8 cellular contexts compared by ENCODE assay signal in the genomic region with DNA sequence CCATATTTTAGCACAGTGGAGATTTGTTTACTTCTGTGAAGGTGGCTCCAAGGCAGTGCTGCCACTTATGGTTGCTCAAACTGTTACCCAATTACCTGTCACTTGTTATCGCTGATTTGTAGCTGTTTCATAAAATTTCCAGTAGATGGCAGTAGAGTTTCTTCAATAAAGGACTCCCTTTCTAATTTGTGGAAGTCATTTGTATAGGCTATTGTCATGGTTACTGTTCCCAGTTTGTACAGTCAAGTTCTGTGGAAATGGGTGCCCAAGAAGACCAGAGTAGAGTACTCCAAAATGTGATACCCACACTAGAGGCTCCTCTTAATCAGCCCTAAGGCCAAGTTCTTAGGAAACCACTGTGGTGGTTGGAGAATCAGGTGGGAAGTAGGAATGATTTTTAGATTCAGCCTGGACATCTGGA.
DNase-seq lines count a peak whose midpoint lies in the region; ATAC-seq, FAIRE-seq and TF ChIP-seq lines count a peak whose summit lies in the region.

No MANE protein-coding gene starts in this region.

- no TSS peak for BruUV-seq in K562 (replicated peaks; lab: Mats Ljungman, UMichigan)

- CTCF ChIA-PET in K562 (lab: Yijun Ruan, JAX; ENCODE audit: low intra/inter-chr PET ratio) = interaction anchor here (1.0 to 1.5 kb wide), 4 partner anchors 11 to 222 kb away, joined by 3 to 5 read pairs (median 4); no protein-coding TSS in a partner anchor

- in situ Hi-C loops in K562 (cut with MboI) = loop anchor here (5.0 kb wide), 1 partner anchor 202 kb away; the partner anchor contains the start of gene TEX35

- TF ChIP-seq POLR2A in K562 (conservative IDR thresholded peaks at IDR 0.05) = no peak

- peak; percentile 72 to 76 for TF ChIP-seq RAD21 in K562 (CRISPR knock-in tag; conservative IDR thresholded peaks at IDR 0.05 in 1 of 2, IDR thresholded peaks at IDR 0.05 in 1 of 2)

- H3K4me2 ChIP-seq in K562 (ENCODE audit: insufficient read depth, low read length) = no peak overlapping the region

- H2AFZ ChIP-seq in K562 (ENCODE audit: low read depth, low read length) = no peak overlapping the region

- no peak for TF ChIP-seq EP300 in K562 (IDR thresholded peaks at IDR 0.05; ENCODE audit: low read length)

- H3K36me3 ChIP-seq in K562 (ENCODE audit: control insufficient read depth, insufficient read depth, low read length) = no peaks in the 10 kb centered on the region

- H3K27ac ChIP-seq in K562 (ENCODE audit: extremely low read depth, low read depth, low read length) = no peak overlapping the region

- FAIRE-seq in D721Med (lab: Jason Lieb, UNC) (peak; percentile 98), K562 (lab: Jason Lieb, UNC) (peak; percentile 95)

- H3K9me3 ChIP-seq in K562 (replicated peaks; ENCODE audit: control insufficient read depth, insufficient read depth, low read depth, low read length) = no peaks in the 10 kb centered on the region

- ATAC-seq in GM19463 (IDR thresholded peaks at IDR 0.05; ENCODE audit: unreplicated experiment) (peak; percentile 72), K562 (peak; percentile 85)

- H3K79me2 ChIP-seq in K562 (ENCODE audit: control insufficient read depth, insufficient read depth, low read length) = no peaks in the 10 kb centered on the region

- H3K27me3 ChIP-seq in K562 (ENCODE audit: control insufficient read depth in 2 of 2, insufficient read depth in 2 of 2, low read length in 2 of 2) = no peaks in the 10 kb centered on the region

- DNase-seq in D721Med (ENCODE audit: insufficient read length, low spot score) (no peak), HS-27A (ENCODE audit: low read depth) (peak; percentile 31), NCI-H748 treated with DMSO at 0.1 percent for 48 hours (lab: John Stamatoyannopoulos, UW) (peak; percentile 65), K562 (ENCODE audit: extremely low read depth in 1 of 4, low spot score in 3 of 4) (peak; percentile 52 to 58 (median 54)), iPS-NIHi7 (ENCODE audit: extremely low spot score) (peak; percentile 63), stromal cell of bone marrow (ENCODE audit: low read depth) (peak; percentile 76), OCI-M2 (lab: John Stamatoyannopoulos, UW; ENCODE audit: unreplicated experiment) (no peak)

- no peak overlapping the region for H3K4me3 ChIP-seq in K562

- TF ChIP-seq CTCF in D721Med (IDR thresholded peaks at IDR 0.05; ENCODE audit: insufficient read depth, missing control alignments) (peak; percentile 84), K562 (IDR thresholded peaks at IDR 0.05 in 2 of 3, conservative IDR thresholded peaks at IDR 0.05 in 1 of 3; ENCODE audit: insufficient read depth in 2 of 3, low read depth in 1 of 3, low read length in 3 of 3) (peak; percentile 45 to 82 (median 70); a peak in 5 of 6 replicates)

- POLR2A ChIA-PET in K562 (lab: Yijun Ruan, JAX) = interaction anchor here (0.6 to 1.2 kb wide), 2 partner anchors 10 to 308 kb away, joined by 3 to 4 read pairs; no protein-coding TSS in a partner anchor

- H4K20me1 ChIP-seq in K562 (replicated peaks; ENCODE audit: control insufficient read depth, insufficient read depth, low read length) = no peaks in the 10 kb centered on the region; the same call in 1 of the 2 replicates

- no peaks in the 10 kb centered on the region for H3K4me1 ChIP-seq in K562 (replicated peaks in 1 of 2; ENCODE audit: control insufficient read depth in 2 of 2, insufficient read depth in 2 of 2, low read length in 2 of 2)

- intact Hi-C loops in K562 (cut with micrococcal nuclease) = loop anchor here (2.0 to 5.0 kb wide), 3 partner anchors 190 to 442 kb away; no protein-coding TSS in a partner anchor

- no peak overlapping the region for H3K9ac ChIP-seq in K562 (ENCODE audit: insufficient read depth in 1 of 2, low read depth in 2 of 2, low read length in 2 of 2)

- WGBS in K562 (ENCODE audit: insufficient coverage, low coverage, missing lambda C conversion rate) = 0% methylated on average over 1 of the region's 1 CpG

- no peaks in the 10 kb centered on the region for H3K9me1 ChIP-seq in K562 (ENCODE audit: control insufficient read depth, insufficient read depth, low read length)

TF ChIP-seq in K562, 482 proteins besides CTCF, POLR2A, EP300 and RAD21 (continues in another document):
- no peak for TF ChIP-seq SAFB2 (IDR thresholded peaks at IDR 0.05; ENCODE audit: borderline replicate concordance, low read depth, low read length, severe bottlenecking)
- TF ChIP-seq, protein P1, sequence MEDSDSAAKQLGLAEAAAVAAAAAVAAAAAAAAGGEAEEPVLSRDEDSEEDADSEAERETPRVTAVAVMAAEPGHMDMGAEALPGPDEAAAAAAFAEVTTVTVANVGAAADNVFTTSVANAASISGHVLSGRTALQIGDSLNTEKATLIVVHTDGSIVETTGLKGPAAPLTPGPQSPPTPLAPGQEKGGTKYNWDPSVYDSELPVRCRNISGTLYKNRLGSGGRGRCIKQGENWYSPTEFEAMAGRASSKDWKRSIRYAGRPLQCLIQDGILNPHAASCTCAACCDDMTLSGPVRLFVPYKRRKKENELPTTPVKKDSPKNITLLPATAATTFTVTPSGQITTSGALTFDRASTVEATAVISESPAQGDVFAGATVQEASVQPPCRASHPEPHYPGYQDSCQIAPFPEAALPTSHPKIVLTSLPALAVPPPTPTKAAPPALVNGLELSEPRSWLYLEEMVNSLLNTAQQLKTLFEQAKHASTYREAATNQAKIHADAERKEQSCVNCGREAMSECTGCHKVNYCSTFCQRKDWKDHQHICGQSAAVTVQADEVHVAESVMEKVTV (CRISPR knock-in tag; IDR thresholded peaks at IDR 0.05) = peak; percentile 42; the same call in 1 of the 2 replicates
- TF ChIP-seq CEBPG (CRISPR knock-in tag; IDR thresholded peaks at IDR 0.05) = no peak
- TF ChIP-seq CEBPG (tag; conservative IDR thresholded peaks at IDR 0.05 in 1 of 2, IDR thresholded peaks at IDR 0.05 in 1 of 2) = peak; percentile 44 to 93
- no peak for TF ChIP-seq HNRNPLL (IDR thresholded peaks at IDR 0.05; ENCODE audit: low read depth, low read length, poor library complexity, severe bottlenecking)
- TF ChIP-seq RB1 (IDR thresholded peaks at IDR 0.05; ENCODE audit: low read depth) = peak; percentile 17; the same call in 1 of the 2 replicates
- TF ChIP-seq GTF2E2 (tag; IDR thresholded peaks at IDR 0.05) = 0 out of 2 replicates have a peak, but pooled peaks have one; percentile 32
- TF ChIP-seq E2F3 (CRISPR knock-in tag; IDR thresholded peaks at IDR 0.05) = no peak
- 0 out of 2 replicates have a peak, but pooled peaks have one; percentile 26 for TF ChIP-seq SMC3 (conservative IDR thresholded peaks at IDR 0.05; ENCODE audit: insufficient read depth, low read depth, low read length)
- TF ChIP-seq, protein P2, sequence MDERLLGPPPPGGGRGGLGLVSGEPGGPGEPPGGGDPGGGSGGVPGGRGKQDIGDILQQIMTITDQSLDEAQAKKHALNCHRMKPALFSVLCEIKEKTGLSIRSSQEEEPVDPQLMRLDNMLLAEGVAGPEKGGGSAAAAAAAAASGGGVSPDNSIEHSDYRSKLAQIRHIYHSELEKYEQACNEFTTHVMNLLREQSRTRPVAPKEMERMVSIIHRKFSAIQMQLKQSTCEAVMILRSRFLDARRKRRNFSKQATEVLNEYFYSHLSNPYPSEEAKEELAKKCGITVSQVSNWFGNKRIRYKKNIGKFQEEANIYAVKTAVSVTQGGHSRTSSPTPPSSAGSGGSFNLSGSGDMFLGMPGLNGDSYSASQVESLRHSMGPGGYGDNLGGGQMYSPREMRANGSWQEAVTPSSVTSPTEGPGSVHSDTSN (CRISPR knock-in tag; IDR thresholded peaks at IDR 0.05; ENCODE audit: low read depth) = no peak
- TF ChIP-seq, protein P2 (tag; conservative IDR thresholded peaks at IDR 0.05; ENCODE audit: low read depth) = peak; percentile 69
- peak; percentile 70 for TF ChIP-seq MEIS2 (IDR thresholded peaks at IDR 0.05; ENCODE audit: partially characterized antibody)
- no peak for TF ChIP-seq TFAM (CRISPR knock-in tag; conservative IDR thresholded peaks at IDR 0.05)
- TF ChIP-seq, protein P3, sequence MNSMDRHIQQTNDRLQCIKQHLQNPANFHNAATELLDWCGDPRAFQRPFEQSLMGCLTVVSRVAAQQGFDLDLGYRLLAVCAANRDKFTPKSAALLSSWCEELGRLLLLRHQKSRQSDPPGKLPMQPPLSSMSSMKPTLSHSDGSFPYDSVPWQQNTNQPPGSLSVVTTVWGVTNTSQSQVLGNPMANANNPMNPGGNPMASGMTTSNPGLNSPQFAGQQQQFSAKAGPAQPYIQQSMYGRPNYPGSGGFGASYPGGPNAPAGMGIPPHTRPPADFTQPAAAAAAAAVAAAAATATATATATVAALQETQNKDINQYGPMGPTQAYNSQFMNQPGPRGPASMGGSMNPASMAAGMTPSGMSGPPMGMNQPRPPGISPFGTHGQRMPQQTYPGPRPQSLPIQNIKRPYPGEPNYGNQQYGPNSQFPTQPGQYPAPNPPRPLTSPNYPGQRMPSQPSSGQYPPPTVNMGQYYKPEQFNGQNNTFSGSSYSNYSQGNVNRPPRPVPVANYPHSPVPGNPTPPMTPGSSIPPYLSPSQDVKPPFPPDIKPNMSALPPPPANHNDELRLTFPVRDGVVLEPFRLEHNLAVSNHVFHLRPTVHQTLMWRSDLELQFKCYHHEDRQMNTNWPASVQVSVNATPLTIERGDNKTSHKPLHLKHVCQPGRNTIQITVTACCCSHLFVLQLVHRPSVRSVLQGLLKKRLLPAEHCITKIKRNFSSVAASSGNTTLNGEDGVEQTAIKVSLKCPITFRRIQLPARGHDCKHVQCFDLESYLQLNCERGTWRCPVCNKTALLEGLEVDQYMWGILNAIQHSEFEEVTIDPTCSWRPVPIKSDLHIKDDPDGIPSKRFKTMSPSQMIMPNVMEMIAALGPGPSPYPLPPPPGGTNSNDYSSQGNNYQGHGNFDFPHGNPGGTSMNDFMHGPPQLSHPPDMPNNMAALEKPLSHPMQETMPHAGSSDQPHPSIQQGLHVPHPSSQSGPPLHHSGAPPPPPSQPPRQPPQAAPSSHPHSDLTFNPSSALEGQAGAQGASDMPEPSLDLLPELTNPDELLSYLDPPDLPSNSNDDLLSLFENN (IDR thresholded peaks at IDR 0.05; ENCODE audit: low read depth in 2 of 2, low read length in 2 of 2) = no peak
- TF ChIP-seq MTA2 (IDR thresholded peaks at IDR 0.05; ENCODE audit: low read depth) = no peak
- TF ChIP-seq MCM2 (IDR thresholded peaks at IDR 0.05; ENCODE audit: low read depth) = no peak
- TF ChIP-seq RFX1 (IDR thresholded peaks at IDR 0.05) = peak; percentile 86
- TF ChIP-seq RBM15 (IDR thresholded peaks at IDR 0.05; ENCODE audit: insufficient read depth, low read length) = no peak

Comparison
In these comparisons a context has a peak if more than half of its experiments do, and no peak if none do; other contexts are left out.
1. DNase-seq: peak in HS-27A (single experiment), NCI-H748 treated with DMSO at 0.1 percent for 48 hours (single experiment), K562 (4 of 4), iPS-NIHi7 (single experiment) and stromal cell of bone marrow (single experiment); none in D721Med (single experiment) and OCI-M2 (single experiment).